Comparison of ENCODE assay signal across 7 cellular contexts in the genomic region with DNA sequence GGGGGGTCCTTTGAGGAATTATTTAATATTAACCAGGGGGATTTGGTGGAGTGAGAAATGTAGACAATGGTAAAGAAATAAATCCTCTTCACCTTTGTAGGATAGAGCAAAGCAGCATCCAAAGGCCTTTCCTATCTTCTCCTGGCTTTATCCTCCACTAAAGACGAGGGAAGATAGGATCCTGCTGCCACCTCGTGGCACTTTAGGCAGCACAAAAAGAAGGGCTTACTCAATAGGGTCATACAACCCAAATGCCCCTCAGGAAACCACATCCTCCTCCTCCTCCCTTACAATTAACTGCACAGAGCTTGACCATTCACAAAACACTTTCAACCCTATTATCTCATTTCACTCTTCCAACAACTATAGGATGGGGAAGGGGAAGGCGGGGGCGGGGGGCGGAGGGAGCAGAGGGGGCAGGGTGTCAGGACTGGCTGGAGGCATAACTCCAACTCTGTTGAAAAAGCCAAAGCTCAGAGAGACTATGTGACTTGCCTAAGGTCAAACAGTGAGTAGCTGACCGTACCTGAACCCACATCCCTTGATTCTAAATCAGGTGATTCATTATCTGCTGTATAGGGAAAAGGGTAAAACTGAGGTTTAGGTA.
A peak's percentile ranks its signal among the peaks of the same experiment; 100 is the strongest.
DNase-seq lines count a peak whose midpoint lies in the region; ATAC-seq and TF ChIP-seq lines count a peak whose summit lies in the region.

No MANE protein-coding gene starts in this region.

- no peaks in the 10 kb centered on the region for H3K9me2 ChIP-seq in MM.1S (replicated peaks; ENCODE audit: insufficient read depth, low read length)

- H4K20me1 ChIP-seq in MM.1S (ENCODE audit: insufficient read depth, low read length), result no peaks in the 10 kb centered on the region

- H3K27me3 ChIP-seq in MM.1S (replicated peaks; ENCODE audit: insufficient read depth, low read length), result no peaks in the 10 kb centered on the region

- H2AFZ ChIP-seq in MM.1S (ENCODE audit: low read length), result no peak overlapping the region

- TF ChIP-seq CTCF in GM12865 (IDR thresholded peaks at IDR 0.05; ENCODE audit: insufficient read depth, low read depth, low read length, missing control alignments), result peak; percentile 41
- peak; percentile 20; the same call in 1 of the 2 replicates for TF ChIP-seq CTCF in MM.1S (IDR thresholded peaks at IDR 0.05; ENCODE audit: low read length)

- no peaks in the 10 kb centered on the region for H3F3A ChIP-seq in MM.1S (ENCODE audit: insufficient read depth, low read length)

- no peak overlapping the region for H3K9ac ChIP-seq in MM.1S (ENCODE audit: low read length)

- H3K9me3 ChIP-seq in MM.1S (replicated peaks; ENCODE audit: insufficient read depth, low read length), result no peaks in the 10 kb centered on the region

- DNase-seq in GM12865 (ENCODE audit: low read depth) (peak; percentile 55), MM.1S (no peak), amniotic epithelial cell (ENCODE audit: low read depth) (peak; percentile 47), islet precursor cell (peak; percentile 81)
- DNase-seq in activated CD4-positive, alpha-beta T cell treated with anti-CD3 and anti-CD28 coated beads, Interleukin-2, amount 50 U/mL, for 1 hour, result no peak

- no peaks in the 10 kb centered on the region for H3K79me2 ChIP-seq in MM.1S (ENCODE audit: low read length)

- no peaks in the 10 kb centered on the region for H3K36me3 ChIP-seq in MM.1S (replicated peaks; ENCODE audit: insufficient read depth, low read length)

- no peak overlapping the region for H3K4me2 ChIP-seq in MM.1S (ENCODE audit: low read depth, low read length)

- no peak for ATAC-seq in GM18870 (IDR thresholded peaks at IDR 0.05; ENCODE audit: unreplicated experiment)
- no peak for ATAC-seq in HG02885 (IDR thresholded peaks at IDR 0.05; ENCODE audit: poor library complexity, unreplicated experiment)

- no peak overlapping the region for H3K4me3 ChIP-seq in GM12865 (ENCODE audit: low read depth, low read length)
- no peak overlapping the region for H3K4me3 ChIP-seq in MM.1S (ENCODE audit: low read length)

- no peak overlapping the region for H3K27ac ChIP-seq in MM.1S (ENCODE audit: low read length)

- H3K4me1 ChIP-seq in MM.1S (ENCODE audit: low read length), result no peaks in the 10 kb centered on the region

Comparison
In these comparisons a context has a peak if more than half of its experiments do, and no peak if none do; other contexts are left out.
1. DNase-seq: peak in GM12865 (single experiment), amniotic epithelial cell (single experiment) and islet precursor cell (single experiment); none in MM.1S (single experiment) and activated CD4-positive, alpha-beta T cell treated with anti-CD3 and anti-CD28 coated beads, Interleukin-2, amount 50 U/mL, for 1 hour (single experiment).